ENCODE assay signal across 1 cellular context in the genomic region with DNA sequence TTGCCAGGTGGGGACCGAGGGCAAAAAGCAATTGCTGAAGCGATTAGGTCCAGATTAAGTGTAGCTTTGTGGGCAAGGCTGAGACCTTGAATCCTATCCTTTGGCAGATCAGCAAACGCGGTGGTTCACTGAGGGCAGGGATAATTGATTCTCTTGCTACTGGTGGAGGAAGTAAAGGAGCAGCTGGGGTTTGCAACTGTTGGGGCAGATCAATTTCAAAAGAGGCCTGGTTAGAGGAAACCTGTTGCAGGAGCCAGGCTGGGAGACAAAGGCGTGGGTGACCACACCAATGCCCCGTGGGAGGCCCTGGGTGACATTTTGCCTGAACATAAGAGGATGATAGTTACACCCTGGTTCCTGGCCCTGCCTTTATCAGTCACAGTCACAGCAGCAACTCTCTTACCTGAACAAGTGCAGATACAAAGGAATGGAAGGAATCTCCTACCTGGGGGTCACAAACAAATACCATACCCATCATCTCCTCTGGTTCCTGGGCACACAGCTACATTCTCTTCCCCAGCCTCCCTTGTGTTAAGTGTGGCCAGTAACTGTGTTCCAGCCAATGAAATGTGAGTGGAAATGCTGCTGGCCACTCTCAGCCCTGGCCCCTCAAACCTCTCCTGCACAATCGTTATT.
TF ChIP-seq lines count a peak whose summit lies in the region.

No MANE protein-coding gene starts in this region.

TF ChIP-seq in H1, 55 proteins besides CTCF, POLR2A, EP300 and RAD21:
- TF ChIP-seq RNF2 (IDR thresholded peaks at IDR 0.05; ENCODE audit: borderline replicate concordance, low read depth, low read length, missing control alignments, poor library complexity, severe bottlenecking): no peak
- TF ChIP-seq BCL11A (IDR thresholded peaks at IDR 0.05; ENCODE audit: low read depth in 2 of 2, low read length in 2 of 2): no peak
- no peak for TF ChIP-seq JUN (IDR thresholded peaks at IDR 0.05; ENCODE audit: low read depth, low read length)
